ENCODE assay signal across 10 cellular contexts in genomic region chr9:118109542-118109941, GRCh38.
"Had no signal": no experiment of that assay in that cellular context is flagged by ENCODE, and none has a peak within 500 bp of the region (broad histone marks: within the 10 kb centered on the region; RNA-seq: fewer than 3 reads in every experiment).

No MANE protein-coding gene starts in this region.

- H3K36me3 ChIP-seq: HAP-1 had no signal

- H3K4me2 ChIP-seq: KMS-11 had no signal

- H3K27ac ChIP-seq: GM23248, HL-60, KMS-11 had no signal

- H3K4me1 ChIP-seq: HAP-1 had no signal

- ATAC-seq: HCT116, HepG2 had no signal

- H3K4me3 ChIP-seq: GM23248, HAP-1 had no signal

- H3K27ac Mint-ChIP-seq: HFFc6, IgD-negative memory B cell had no signal

- H2AFZ ChIP-seq: GM23248 had no signal

- H3K36me3 Mint-ChIP-seq: IgD-negative memory B cell had no signal

- H3K9me3 ChIP-seq: HAP-1 had no signal

- H3K9me3 Mint-ChIP-seq: IgD-negative memory B cell had no signal

- H3K4me3 Mint-ChIP-seq: HFFc6, IgD-negative memory B cell had no signal

- H3K4me1 Mint-ChIP-seq: IgD-negative memory B cell had no signal

- DNase-seq: GM23248, HFFc6, Karpas-422, KBM-7 had no signal
